8 cellular contexts compared by ENCODE assay signal in the genomic region with DNA sequence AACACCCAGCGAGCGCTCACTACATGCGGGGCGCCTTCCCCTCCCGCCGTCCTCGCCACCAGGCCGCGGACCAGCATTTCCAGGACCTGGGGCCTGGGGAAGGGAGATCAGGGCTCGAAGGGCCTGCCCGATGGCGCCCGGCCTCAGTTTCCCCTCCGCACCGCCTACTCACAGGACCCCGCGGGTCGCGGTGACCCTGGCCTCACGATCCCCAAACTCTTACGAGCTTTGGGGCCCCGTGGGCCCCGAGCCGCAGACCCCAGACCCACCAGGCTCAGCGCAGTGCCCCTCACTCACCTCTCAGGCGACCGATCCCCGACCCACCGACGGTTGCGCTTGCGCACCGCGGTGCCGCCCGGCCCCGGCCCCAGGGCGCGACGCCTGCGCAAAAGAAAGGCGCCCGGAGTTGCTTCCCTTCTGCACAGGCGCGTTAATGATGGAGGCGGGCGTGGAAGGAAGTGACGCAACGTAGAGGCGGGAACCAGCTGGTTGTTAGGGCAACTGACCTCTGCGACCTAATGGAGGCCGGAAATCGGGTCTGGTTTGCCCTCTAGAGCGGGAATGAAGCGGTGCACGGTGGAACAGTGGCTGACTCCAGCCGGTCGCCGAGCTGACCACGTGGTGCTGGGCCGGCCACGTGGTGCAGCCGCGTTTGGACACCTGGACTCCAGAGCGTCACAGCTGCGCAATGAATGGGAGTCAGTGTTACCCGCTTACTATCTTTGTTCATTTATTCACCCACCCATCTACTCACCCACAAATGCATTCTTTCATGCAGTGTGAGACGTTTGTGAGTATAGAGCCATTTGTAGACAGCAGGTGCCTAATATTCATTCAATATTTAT. TPM values are rescaled to one million over a fixed set of nuclear protein-coding genes. Genes with fewer than 3 reads are reported as not detected.
DNase-seq lines count a peak whose midpoint lies in the region; ATAC-seq and TF ChIP-seq lines count a peak whose summit lies in the region.

SGTA (minus strand) TSS at position 338 of the 845 bp plus-strand sequence. CDS start 14,205 bp downstream, outside the sequence.

- H3K4me3 ChIP-seq in H7 (ENCODE audit: insufficient read depth, low read depth, low read length) (peak within 1 kb of the TSS; percentile 99), fibroblast of pulmonary artery (replicated peaks; ENCODE audit: low read depth, low read length) (peak within 1 kb of the TSS; percentile 98)

- peak within 1 kb of the TSS; percentile 93 to 95 for H3K27ac Mint-ChIP-seq in natural killer cell treated with Interleukin-12 subunit alpha and Interleukin-12 subunit beta and Interleukin-15 and Interleukin-18, amount 100 ng/mL, for 72 hours

- DNase-seq in G401 (ENCODE audit: low spot score), result peak; percentile 99
- DNase-seq in H7, result peak; percentile 100
- DNase-seq in M059J (ENCODE audit: low read depth), result peak; percentile 99
- DNase-seq in SHP77 (lab: John Stamatoyannopoulos, UW), result peak; percentile 98
- DNase-seq in activated effector memory CD4-positive, alpha-beta T cell treated with Interleukin-2 at 50 U/mL for 16 hours, result peak; percentile 97
- peak; percentile 99 for DNase-seq in fibroblast of pulmonary artery (ENCODE audit: low read depth)
- peak; percentile 97 for DNase-seq in natural killer cell treated with Interleukin-12 subunit alpha and Interleukin-12 subunit beta and Interleukin-15 and Interleukin-18, amount 100 ng/mL, for 72 hours (ENCODE audit: low spot score)
- peak; percentile 97 for DNase-seq in stimulated activated naive CD8-positive, alpha-beta T cell treated with anti-CD3 and anti-CD28 coated beads, Interleukin-15, Interleukin-2, amounts not matched to agents 100 U/mL and 50 U/mL, for 24 hours

- H3K4me3 Mint-ChIP-seq in natural killer cell treated with Interleukin-12 subunit alpha and Interleukin-12 subunit beta and Interleukin-15 and Interleukin-18, amount 100 ng/mL, for 72 hours, result peak within 1 kb of the TSS; percentile 94

- peak; percentile 87 to 91 for ATAC-seq in natural killer cell treated with Interleukin-12 subunit alpha and Interleukin-12 subunit beta and Interleukin-15 and Interleukin-18, amount 100 ng/mL, for 72 hours
- peak; percentile 83 for ATAC-seq in stimulated activated naive CD8-positive, alpha-beta T cell treated with anti-CD3 and anti-CD28 coated beads, Interleukin-15, Interleukin-2, amounts not matched to agents 100 U/mL and 50 U/mL, for 24 hours

- in situ Hi-C loops in G401 (cut with HindIII; ENCODE audit: low sequenced_read_pairs), result no loop called here

- H3K36me3 Mint-ChIP-seq in natural killer cell treated with Interleukin-12 subunit alpha and Interleukin-12 subunit beta and Interleukin-15 and Interleukin-18, amount 100 ng/mL, for 72 hours, result no peaks in the 10 kb centered on the region

- no peaks in the 10 kb centered on the region for H3K27me3 ChIP-seq in H7 (ENCODE audit: control insufficient read depth, insufficient read depth, low read length)

- H3K9me3 Mint-ChIP-seq in natural killer cell treated with Interleukin-12 subunit alpha and Interleukin-12 subunit beta and Interleukin-15 and Interleukin-18, amount 100 ng/mL, for 72 hours, result no peaks in the 10 kb centered on the region

- peak; percentile 39 for TF ChIP-seq CTCF in fibroblast of pulmonary artery (IDR thresholded peaks at IDR 0.05; ENCODE audit: low read length, missing control alignments)

- no peaks in the 10 kb centered on the region for H3K27me3 Mint-ChIP-seq in natural killer cell treated with Interleukin-12 subunit alpha and Interleukin-12 subunit beta and Interleukin-15 and Interleukin-18, amount 100 ng/mL, for 72 hours

- peaks cover 35 to 40% of the 10 kb centered on the region in 2 donors for H3K4me1 Mint-ChIP-seq in natural killer cell treated with Interleukin-12 subunit alpha and Interleukin-12 subunit beta and Interleukin-15 and Interleukin-18, amount 100 ng/mL, for 72 hours (ENCODE audit: low read depth in 2 of 2)

- peaks cover 1% of the 10 kb centered on the region; the same call in 1 of the 2 replicates for H3K36me3 ChIP-seq in H7 (replicated peaks; ENCODE audit: control insufficient read depth, insufficient read depth, low read length)

RNA-seq across cellular contexts. Expression of gene SGTA, which starts in this region (rescaled TPM):
- total RNA-seq in G401 (2014; rRNA removed; shearing (Covaris generic)), result 133 and 143 TPM in 2 replicates
- total RNA-seq in H7 (2014; rRNA removed; shearing (Covaris generic)), result 97.4 and 103 TPM in 2 replicates
- total RNA-seq in M059J (2014; rRNA removed; shearing (Covaris generic)), result 60.4 and 87.9 TPM in 2 replicates
- total RNA-seq in natural killer cell treated with Interleukin-12 subunit alpha and Interleukin-12 subunit beta and Interleukin-15 and Interleukin-18, amount 100 ng/mL, for 72 hours, result 100 to 1,000 TPM in 1 of 2 donors, 10 to 100 TPM in 1; 61.1 to 107 TPM

Comparison
In these comparisons a context has a peak if more than half of its experiments do, and no peak if none do; other contexts are left out.
1. Peak in every context shown above with its lines: DNase-seq, ATAC-seq and H3K4me3 ChIP-seq.